Comparison of ENCODE assay signal across 8 cellular contexts in the genomic region with DNA sequence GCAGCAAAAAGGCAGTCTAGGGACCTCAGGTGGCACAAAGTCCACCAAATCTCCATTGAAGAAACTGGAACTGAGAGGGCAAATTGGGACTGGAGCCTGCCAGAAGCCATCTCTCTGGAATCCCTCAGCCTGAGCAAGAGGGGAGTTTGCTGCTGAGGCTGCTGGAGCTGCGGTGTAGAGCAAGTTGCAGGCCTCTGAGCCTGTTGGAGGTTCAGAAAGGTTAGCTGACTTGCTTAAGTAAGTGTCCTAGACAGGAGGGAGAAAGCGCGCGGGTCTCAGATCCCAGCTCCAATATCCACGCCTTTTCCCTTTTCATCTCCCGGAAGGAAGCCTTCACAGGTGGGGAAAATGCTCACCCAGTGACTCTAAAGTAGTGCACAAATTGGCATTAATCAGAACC. TPM values are rescaled to one million over a fixed set of nuclear protein-coding genes. Genes with fewer than 3 reads are reported as not detected.
DNase-seq lines count a peak whose midpoint lies in the region; ATAC-seq, FAIRE-seq and TF ChIP-seq lines count a peak whose summit lies in the region.

No MANE protein-coding gene starts in this region.

- CTCF ChIA-PET in activated CD4-positive, alpha-beta memory T cell treated with anti-CD3 and anti-CD28 coated beads, Interleukin-2, amount 10 ng/mL, durations not matched to agents 7 days and 5 days (lab: Charles Lee): interaction anchor here (0.7 to 6.1 kb wide), 15 partner anchors 9 to 106 kb away, joined by 3 to 57 read pairs (median 7); no protein-coding TSS in a partner anchor

- intact Hi-C loops in gastrocnemius medialis (cut with DNase I; ENCODE audit: low total_unique reads): loop anchor here (10.0 kb wide), 3 partner anchors 251 to 711 kb away; partner anchors contain the start of gene ANKS6

- no peak for TF ChIP-seq CTCF in gastrocnemius medialis (IDR thresholded peaks at IDR 0.05 in 4 of 5, conservative IDR thresholded peaks at IDR 0.05 in 1 of 5)

- in situ Hi-C loops in gastrocnemius medialis (cut with MboI; ENCODE audit: low sequenced_read_pairs in 4 of 4): no loop called here

- no peaks in the 10 kb centered on the region for H3K27me3 Mint-ChIP-seq in activated CD4-positive, alpha-beta memory T cell treated with anti-CD3 and anti-CD28 coated beads, Interleukin-2, amount 10 ng/mL, durations not matched to agents 7 days and 5 days

- H3K4me1 ChIP-seq in iPS-18a (ENCODE audit: control insufficient read depth, low read depth, low read length) (peaks cover 20% of the 10 kb centered on the region), gastrocnemius medialis (peaks cover 33 to 39% of the 10 kb centered on the region in 2 donors)

- H3K4me3 ChIP-seq in H7 (ENCODE audit: insufficient read depth, low read depth, low read length) (peak overlapping the region; percentile 75; the same call in 1 of the 2 replicates), iPS-18a (ENCODE audit: low read length) (peak overlapping the region; percentile 78), gastrocnemius medialis (peak overlapping the region in 1 of 4 donors; percentile 86)

- H3K9me3 ChIP-seq in iPS-18a (ENCODE audit: control insufficient read depth, low read depth, low read length) (no peaks in the 10 kb centered on the region), gastrocnemius medialis (no peaks in the 10 kb centered on the region)

- H3K9me3 Mint-ChIP-seq in activated CD4-positive, alpha-beta memory T cell treated with anti-CD3 and anti-CD28 coated beads, Interleukin-2, amount 10 ng/mL, durations not matched to agents 7 days and 5 days: peaks cover 14% of the 10 kb centered on the region

- H3K27me3 ChIP-seq in H7 (ENCODE audit: control insufficient read depth, insufficient read depth, low read length): peaks cover 3% of the 10 kb centered on the region
- peaks cover 24% of the 10 kb centered on the region for H3K27me3 ChIP-seq in iPS-18a (ENCODE audit: control insufficient read depth, insufficient read depth, low read length)
- no peaks in the 10 kb centered on the region for H3K27me3 ChIP-seq in gastrocnemius medialis

- no peak for ATAC-seq in gastrocnemius medialis
- ATAC-seq in GM19467 (IDR thresholded peaks at IDR 0.05; ENCODE audit: unreplicated experiment): no peak

- DNase-seq in H7 (no peak), gastrocnemius medialis (no peak), DMS114 treated with DMSO at 0.1 percent for 48 hours (lab: John Stamatoyannopoulos, UW; ENCODE audit: unreplicated experiment) (no peak), urothelium cell line (ENCODE audit: low spot score) (no peak)
- no peak for DNase-seq in activated CD4-positive, alpha-beta memory T cell treated with anti-CD3 and anti-CD28 coated beads, Interleukin-2, amount 10 ng/mL, durations not matched to agents 7 days and 5 days
- DNase-seq in effector CD4-positive, alpha-beta T cell: no peak

- FAIRE-seq in urothelium cell line (lab: Jason Lieb, UNC): no peak

- POLR2A ChIA-PET in activated CD4-positive, alpha-beta memory T cell treated with anti-CD3 and anti-CD28 coated beads, Interleukin-2, amount 10 ng/mL, durations not matched to agents 7 days and 5 days (lab: Charles Lee): interaction anchor here (1.1 to 8.3 kb wide), 14 partner anchors 10 to 254 kb away, joined by 3 to 166 read pairs (median 14); no protein-coding TSS in a partner anchor

- H3K4me1 Mint-ChIP-seq in activated CD4-positive, alpha-beta memory T cell treated with anti-CD3 and anti-CD28 coated beads, Interleukin-2, amount 10 ng/mL, durations not matched to agents 7 days and 5 days: peaks cover 73% of the 10 kb centered on the region

- H3K27ac Mint-ChIP-seq in activated CD4-positive, alpha-beta memory T cell treated with anti-CD3 and anti-CD28 coated beads, Interleukin-2, amount 10 ng/mL, durations not matched to agents 7 days and 5 days: peak overlapping the region; percentile 93

- no peaks in the 10 kb centered on the region for H3K36me3 ChIP-seq in H7 (replicated peaks; ENCODE audit: control insufficient read depth, insufficient read depth, low read length)
- no peaks in the 10 kb centered on the region for H3K36me3 ChIP-seq in iPS-18a (ENCODE audit: control insufficient read depth, low read depth, low read length)
- no peaks in the 10 kb centered on the region for H3K36me3 ChIP-seq in gastrocnemius medialis

- TF ChIP-seq POLR2A in gastrocnemius medialis (IDR thresholded peaks at IDR 0.05): no peak

- H3K27ac ChIP-seq in iPS-18a (ENCODE audit: low read length) (no peak overlapping the region), gastrocnemius medialis (peak overlapping the region; percentile 80 to 90 (median 88))

- peaks cover 41% of the 10 kb centered on the region for H3K36me3 Mint-ChIP-seq in activated CD4-positive, alpha-beta memory T cell treated with anti-CD3 and anti-CD28 coated beads, Interleukin-2, amount 10 ng/mL, durations not matched to agents 7 days and 5 days (ENCODE audit: low read depth)

- peak overlapping the region; percentile 81 for H3K4me3 Mint-ChIP-seq in activated CD4-positive, alpha-beta memory T cell treated with anti-CD3 and anti-CD28 coated beads, Interleukin-2, amount 10 ng/mL, durations not matched to agents 7 days and 5 days

- H3K9ac ChIP-seq in iPS-18a (ENCODE audit: low read length): no peak overlapping the region

RNA-seq across cellular contexts. Expression of gene TGFBR1, which starts 1.4 kb away (rescaled TPM):
- 16.9 and 23.4 TPM in 2 replicates for total RNA-seq in H7 (2014; rRNA removed; shearing (Covaris generic))
- total RNA-seq in activated CD4-positive, alpha-beta memory T cell treated with anti-CD3 and anti-CD28 coated beads, Interleukin-2, amount 10 ng/mL, durations not matched to agents 7 days and 5 days: 10 to 100 TPM; 57.4 to 58.5 TPM
- 10 to 100 TPM; 13.5 to 19.0 (median 14.3) TPM for total RNA-seq in gastrocnemius medialis
